In genomic region chr16:3579776-3580175, GRCh38 we compare ENCODE assay signal across 15 cellular contexts. TPM values are rescaled to one million over a fixed set of nuclear protein-coding genes. Genes with fewer than 3 reads are reported as not detected.
DNase-seq lines count a peak whose midpoint lies in the region; ATAC-seq and TF ChIP-seq lines count a peak whose summit lies in the region.
"Had no signal": no experiment of that assay in that cellular context is flagged by ENCODE, and none has a peak within 500 bp of the region (broad histone marks: within the 10 kb centered on the region; RNA-seq: fewer than 3 reads in every experiment).

No MANE protein-coding gene starts in this region.

- no peaks in the 10 kb centered on the region for H3K27me3 Mint-ChIP-seq in T-helper 2 cell treated with Interferon-gamma antibody and Interleukin-4, amounts not matched to agents 5 μg/mL and 100 μg/mL, for 36 hours (ENCODE audit: low read depth)
- H3K27me3 Mint-ChIP-seq in activated naive CD8-positive, alpha-beta T cell treated with anti-CD3 and anti-CD28 coated beads, Interleukin-2, amount 10 ng/mL, durations not matched to agents 7 days and 5 days = no peaks in the 10 kb centered on the region
- H3K27me3 Mint-ChIP-seq in neural progenitor cell (ENCODE audit: insufficient read depth, low read depth) = no peaks in the 10 kb centered on the region

- no peak for TF ChIP-seq CTCF in neural progenitor cell (IDR thresholded peaks at IDR 0.05)

- peaks cover 35% of the 10 kb centered on the region for H3K4me1 Mint-ChIP-seq in T-helper 2 cell treated with Interferon-gamma antibody and Interleukin-4, amounts not matched to agents 5 μg/mL and 100 μg/mL, for 36 hours (ENCODE audit: low read depth)
- peaks cover 24% of the 10 kb centered on the region for H3K4me1 Mint-ChIP-seq in activated naive CD8-positive, alpha-beta T cell treated with anti-CD3 and anti-CD28 coated beads, Interleukin-2, amount 10 ng/mL, durations not matched to agents 7 days and 5 days
- H3K4me1 Mint-ChIP-seq in neural progenitor cell = peaks cover 20% of the 10 kb centered on the region

- no peaks in the 10 kb centered on the region for H3F3A ChIP-seq in neural progenitor cell (ENCODE audit: low read depth)

- no peaks in the 10 kb centered on the region for H3K27me3 ChIP-seq in Karpas-422 (ENCODE audit: low read length)
- H3K27me3 ChIP-seq in neural progenitor cell = no peaks in the 10 kb centered on the region
- H3K27me3 ChIP-seq: body of pancreas had no signal

- POLR2A ChIA-PET in activated naive CD8-positive, alpha-beta T cell treated with anti-CD3 and anti-CD28 coated beads, Interleukin-2, amount 10 ng/mL, durations not matched to agents 7 days and 5 days (lab: Charles Lee) = interaction anchor here (0.5 to 5.1 kb wide), 4 partner anchors 30 to 49 kb away, joined by 3 to 35 read pairs (median 4); partner anchors contain the start of gene SLX4

- H3K4me2 ChIP-seq in Karpas-422 (ENCODE audit: low read depth, low read length, poor library complexity, severe bottlenecking) = peak overlapping the region; percentile 43
- no peak overlapping the region for H3K4me2 ChIP-seq in neural progenitor cell

- H3K4me3 ChIP-seq in Karpas-422 (ENCODE audit: low read length) (no peak overlapping the region), neural progenitor cell (no peak overlapping the region)
- H3K4me3 ChIP-seq: body of pancreas had no signal

- no peaks in the 10 kb centered on the region for H4K20me1 ChIP-seq in Karpas-422 (ENCODE audit: insufficient read depth, low read depth, low read length)
- H4K20me1 ChIP-seq in neural progenitor cell (ENCODE audit: low read depth) = no peaks in the 10 kb centered on the region

- no peak for ATAC-seq in activated naive CD8-positive, alpha-beta T cell treated with anti-CD3 and anti-CD28 coated beads, Interleukin-2, amount 10 ng/mL, durations not matched to agents 7 days and 5 days (ENCODE audit: low read depth)
- ATAC-seq in esophagus mucosa = no peak
- ATAC-seq in GM21515 (IDR thresholded peaks at IDR 0.05; ENCODE audit: unreplicated experiment) = no peak
- ATAC-seq: activated CD4-positive, CD25-positive, alpha-beta regulatory T cell treated with anti-CD3 and anti-CD28 coated beads, Interleukin-2, amount 50 U/mL, for 24 hours; body of pancreas had no signal

- DNase-seq in T-helper 2 cell treated with Interferon-gamma antibody and Interleukin-4, amounts not matched to agents 5 μg/mL and 100 μg/mL, for 36 hours (ENCODE audit: low spot score) = no peak
- no peak for DNase-seq in T-helper 2 cell
- no peak for DNase-seq in Karpas-422
- DNase-seq in activated naive CD8-positive, alpha-beta T cell treated with anti-CD3 and anti-CD28 coated beads, Interleukin-2, amount 10 ng/mL, durations not matched to agents 7 days and 5 days = no peak
- DNase-seq in neural progenitor cell (ENCODE audit: low spot score) = no peak
- DNase-seq in NCI-H1930 (lab: John Stamatoyannopoulos, UW) = no peak
- DNase-seq: body of pancreas, hippocampal formation, NCI-H1694 treated with DMSO at 0.1 percent for 48 hours, NCI-H510A, PC-3 had no signal

- peak overlapping the region; percentile 98 for H3K27ac Mint-ChIP-seq in T-helper 2 cell treated with Interferon-gamma antibody and Interleukin-4, amounts not matched to agents 5 μg/mL and 100 μg/mL, for 36 hours
- H3K27ac Mint-ChIP-seq in activated naive CD8-positive, alpha-beta T cell treated with anti-CD3 and anti-CD28 coated beads, Interleukin-2, amount 10 ng/mL, durations not matched to agents 7 days and 5 days = peak overlapping the region; percentile 96
- H3K27ac Mint-ChIP-seq in neural progenitor cell = peak overlapping the region; percentile 76

- H3K27ac ChIP-seq in Karpas-422 (ENCODE audit: low read length) (peak overlapping the region; percentile 95), neural progenitor cell (no peak overlapping the region)
- H3K27ac ChIP-seq: body of pancreas had no signal

- H3K36me3 Mint-ChIP-seq in T-helper 2 cell treated with Interferon-gamma antibody and Interleukin-4, amounts not matched to agents 5 μg/mL and 100 μg/mL, for 36 hours (ENCODE audit: low read depth) = peaks cover 38% of the 10 kb centered on the region
- H3K36me3 Mint-ChIP-seq in activated naive CD8-positive, alpha-beta T cell treated with anti-CD3 and anti-CD28 coated beads, Interleukin-2, amount 10 ng/mL, durations not matched to agents 7 days and 5 days = peaks cover 13% of the 10 kb centered on the region
- H3K36me3 Mint-ChIP-seq in neural progenitor cell = peaks cover 2% of the 10 kb centered on the region

- H3K9me3 ChIP-seq in Karpas-422 (ENCODE audit: low read length) (no peaks in the 10 kb centered on the region), neural progenitor cell (ENCODE audit: low read depth) (no peaks in the 10 kb centered on the region)
- H3K9me3 ChIP-seq: body of pancreas had no signal

- no peak overlapping the region for H2AFZ ChIP-seq in Karpas-422 (ENCODE audit: low read length)
- H2AFZ ChIP-seq in neural progenitor cell (replicated peaks) = no peak overlapping the region

- peak overlapping the region; percentile 78 for H3K4me3 Mint-ChIP-seq in T-helper 2 cell treated with Interferon-gamma antibody and Interleukin-4, amounts not matched to agents 5 μg/mL and 100 μg/mL, for 36 hours
- H3K4me3 Mint-ChIP-seq in activated naive CD8-positive, alpha-beta T cell treated with anti-CD3 and anti-CD28 coated beads, Interleukin-2, amount 10 ng/mL, durations not matched to agents 7 days and 5 days = peak overlapping the region; percentile 96
- no peak overlapping the region for H3K4me3 Mint-ChIP-seq in neural progenitor cell

- H3K79me2 ChIP-seq in Karpas-422 (ENCODE audit: low read length) (peaks cover 27% of the 10 kb centered on the region), neural progenitor cell (ENCODE audit: low read depth) (no peaks in the 10 kb centered on the region)

- H3K9me2 ChIP-seq in Karpas-422 (replicated peaks; ENCODE audit: insufficient read depth, low read length) = no peaks in the 10 kb centered on the region

- H3K36me3 ChIP-seq in Karpas-422 (ENCODE audit: insufficient read depth, low read length) (peaks cover 11% of the 10 kb centered on the region; the same call in 1 of the 2 replicates), neural progenitor cell (no peaks in the 10 kb centered on the region)

- H3K9ac ChIP-seq in Karpas-422 (ENCODE audit: low read length) (peak overlapping the region; percentile 64), neural progenitor cell (no peak overlapping the region)

- peaks cover 56% of the 10 kb centered on the region for H3K4me1 ChIP-seq in Karpas-422 (ENCODE audit: low read length)
- H3K4me1 ChIP-seq in neural progenitor cell = no peaks in the 10 kb centered on the region
- H3K4me1 ChIP-seq: body of pancreas had no signal

- H3K9me3 Mint-ChIP-seq in T-helper 2 cell treated with Interferon-gamma antibody and Interleukin-4, amounts not matched to agents 5 μg/mL and 100 μg/mL, for 36 hours = no peaks in the 10 kb centered on the region
- H3K9me3 Mint-ChIP-seq in activated naive CD8-positive, alpha-beta T cell treated with anti-CD3 and anti-CD28 coated beads, Interleukin-2, amount 10 ng/mL, durations not matched to agents 7 days and 5 days = no peaks in the 10 kb centered on the region
- no peaks in the 10 kb centered on the region for H3K9me3 Mint-ChIP-seq in neural progenitor cell

RNA-seq across cellular contexts. Expression of gene NLRC3, which starts 2.6 kb away (rescaled TPM):
- total RNA-seq in Karpas-422 (2014; rRNA removed; shearing (Covaris generic); ENCODE audit: low replicate concordance) = 22.4 and 31.5 TPM in 2 replicates
- 10 to 100 TPM; 95.9 to 97.4 TPM for total RNA-seq in activated naive CD8-positive, alpha-beta T cell treated with anti-CD3 and anti-CD28 coated beads, Interleukin-2, amount 10 ng/mL, durations not matched to agents 7 days and 5 days
- total RNA-seq in neural progenitor cell (ENCODE audit: low replicate concordance) (0.25 TPM in 1 of 2 replicates, not detected in the other), esophagus mucosa (0.48 TPM)
- total RNA-seq: LHCN-M2, PC-3 had no signal

RNA-seq across cellular contexts. Expression of gene SLX4, which starts 31.6 kb away (rescaled TPM):
- total RNA-seq in Karpas-422 (2014; rRNA removed; shearing (Covaris generic); ENCODE audit: low replicate concordance) = 9.1 and 12.7 TPM in 2 replicates
- total RNA-seq in activated naive CD8-positive, alpha-beta T cell treated with anti-CD3 and anti-CD28 coated beads, Interleukin-2, amount 10 ng/mL, durations not matched to agents 7 days and 5 days = 10 to 100 TPM; 16.8 to 16.9 TPM
- 7.7 and 13.0 TPM in 2 replicates for total RNA-seq in neural progenitor cell (ENCODE audit: low replicate concordance)
- 4.0 TPM for total RNA-seq in esophagus mucosa

Comparison
In these comparisons a context has a peak if more than half of its experiments do, and no peak if none do; other contexts are left out.
1. RNA of gene NLRC3, which starts 2.6 kb away (total RNA-seq): 95.9 to 97.4 TPM in activated naive CD8-positive, alpha-beta T cell treated with anti-CD3 and anti-CD28 coated beads, Interleukin-2, amount 10 ng/mL, durations not matched to agents 7 days and 5 days and 22.4 to 31.5 TPM in Karpas-422; 0.48 TPM in esophagus mucosa (single experiment) and 0.25 TPM in neural progenitor cell; every median in the first group is over 10 times any median in the second.
2. Peak in every context shown above with its lines, with median percentiles within 50 percentile points of each other: H3K27ac Mint-ChIP-seq.